Comparison of ENCODE assay signal across 29 cellular contexts in the genomic region with DNA sequence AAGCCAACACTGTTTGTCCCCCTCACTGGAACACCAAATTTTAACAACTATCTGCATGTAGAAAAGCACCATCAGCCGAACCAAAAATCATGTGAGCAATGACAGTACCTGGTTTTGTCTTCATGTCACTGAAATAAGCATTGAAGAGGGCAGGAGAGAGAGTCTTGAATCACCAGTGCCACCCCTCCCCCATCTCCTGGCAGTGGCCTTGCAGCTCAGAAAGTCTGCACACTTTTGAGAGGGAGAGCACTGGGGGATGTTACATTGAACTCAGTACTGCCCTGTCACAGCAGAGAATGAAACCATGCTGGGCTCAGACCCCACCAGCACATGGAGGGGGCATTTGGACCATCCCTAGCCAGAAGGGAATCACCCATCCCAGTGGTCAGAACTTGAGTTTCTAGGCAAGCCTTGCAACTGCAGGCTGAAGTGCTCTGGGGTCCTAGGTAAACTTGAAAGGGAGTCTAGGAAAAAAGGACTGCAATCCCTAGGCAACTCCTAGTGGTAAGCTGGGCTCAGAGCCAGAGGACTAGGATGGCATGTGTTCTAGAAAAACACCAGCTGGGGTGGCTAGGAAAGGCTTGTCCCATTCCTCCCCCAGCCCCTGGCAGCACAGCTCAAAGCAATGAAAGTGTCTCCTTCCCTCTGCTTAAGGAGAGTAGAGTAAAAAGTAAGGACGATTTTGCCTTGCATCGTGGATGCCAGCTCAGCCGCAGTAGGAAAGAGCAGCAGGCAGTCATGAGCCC.
DNase-seq lines count a peak whose midpoint lies in the region; TF ChIP-seq lines count a peak whose summit lies in the region.
"Had no signal": no experiment of that assay in that cellular context is flagged by ENCODE, and none has a peak within 500 bp of the region (broad histone marks: within the 10 kb centered on the region; RNA-seq: fewer than 3 reads in every experiment).

No MANE protein-coding gene starts in this region.

- peak; percentile 27 for DNase-seq in DMS79 treated with DMSO at 0.1 percent for 48 hours (lab: John Stamatoyannopoulos, UW)
- no peak for DNase-seq in DMS79 (lab: John Stamatoyannopoulos, UW)
- peak; percentile 93 for DNase-seq in NCI-H2171 treated with DMSO at 0.1 percent for 48 hours (lab: John Stamatoyannopoulos, UW)
- DNase-seq in chondrocyte (ENCODE audit: low spot score), result peak; percentile 22
- peak; percentile 13 for DNase-seq in occipital lobe (lab: John Stamatoyannopoulos, UW)
- no peak for DNase-seq in NCI-H2081 (lab: John Stamatoyannopoulos, UW)
- DNase-seq in glutamatergic neuron, result no peak
- DNase-seq in iPS-NIHi11 (ENCODE audit: low spot score), result no peak
- DNase-seq: activated CD4-positive, alpha-beta T cell treated with anti-CD3 and anti-CD28 coated beads for 4 hours; activated CD8-positive, alpha-beta T cell treated with anti-CD3 and anti-CD28 coated beads, Interleukin-2, amount 10 ng/mL, durations not matched to agents 7 days and 5 days; activated naive CD4-positive, alpha-beta T cell treated with anti-CD3 and anti-CD28 coated beads for 36 hours; body of pancreas; Caco-2; cerebellar nuclear complex; foreskin melanocyte; KG1; lower lobe of right lung; NCI-H1417; NCI-H2107; NCI-H510A treated with DMSO at 0.1 percent for 48 hours; pancreas; retina; SIG-M5; stimulated activated naive CD4-positive, alpha-beta T cell treated with Interleukin-2 at 50 U/mL for 16 hours; SW 1271; T1000; testis; WERI-Rb-1 had no signal

- H3K36me3 Mint-ChIP-seq in chondrocyte (ENCODE audit: low read depth) (peaks cover 1% of the 10 kb centered on the region), glutamatergic neuron (ENCODE audit: unreplicated experiment) (peaks cover 15% of the 10 kb centered on the region)
- H3K36me3 Mint-ChIP-seq: natural killer cell treated with Interleukin-12 subunit alpha and Interleukin-12 subunit beta and Interleukin-15 and Interleukin-18, amount 100 ng/mL, for 72 hours had no signal

- peaks cover 6% of the 10 kb centered on the region for H3K27me3 Mint-ChIP-seq in chondrocyte (ENCODE audit: low read depth)
- no peaks in the 10 kb centered on the region for H3K27me3 Mint-ChIP-seq in glutamatergic neuron (ENCODE audit: unreplicated experiment)

- TF ChIP-seq CTCF in chondrocyte (IDR thresholded peaks at IDR 0.05) (no peak), glutamatergic neuron (IDR thresholded peaks at IDR 0.05; ENCODE audit: partially characterized antibody, unreplicated experiment) (no peak)

- H3K4me3 Mint-ChIP-seq in chondrocyte (ENCODE audit: unreplicated experiment) (no peak overlapping the region), glutamatergic neuron (ENCODE audit: unreplicated experiment) (no peak overlapping the region)
- H3K4me3 Mint-ChIP-seq: activated CD8-positive, alpha-beta T cell treated with anti-CD3 and anti-CD28 coated beads, Interleukin-2, amount 10 ng/mL, durations not matched to agents 7 days and 5 days; activated naive CD4-positive, alpha-beta T cell treated with anti-CD3 and anti-CD28 coated beads for 36 hours; natural killer cell treated with Interleukin-12 subunit alpha and Interleukin-12 subunit beta and Interleukin-15 and Interleukin-18, amount 100 ng/mL, for 72 hours had no signal

- H3K4me1 Mint-ChIP-seq in chondrocyte (ENCODE audit: low read depth), result no peaks in the 10 kb centered on the region
- H3K4me1 Mint-ChIP-seq in glutamatergic neuron (ENCODE audit: low read depth, unreplicated experiment), result peaks cover 3% of the 10 kb centered on the region

- H3K9me3 Mint-ChIP-seq in chondrocyte (ENCODE audit: low read depth) (peaks cover 5% of the 10 kb centered on the region), glutamatergic neuron (ENCODE audit: unreplicated experiment) (peaks cover 2% of the 10 kb centered on the region)
- H3K9me3 Mint-ChIP-seq: natural killer cell treated with Interleukin-12 subunit alpha and Interleukin-12 subunit beta and Interleukin-15 and Interleukin-18, amount 100 ng/mL, for 72 hours had no signal

- H3K27ac Mint-ChIP-seq in chondrocyte (ENCODE audit: unreplicated experiment) (no peak overlapping the region), glutamatergic neuron (ENCODE audit: unreplicated experiment) (no peak overlapping the region)
- H3K27ac Mint-ChIP-seq: activated CD8-positive, alpha-beta T cell treated with anti-CD3 and anti-CD28 coated beads, Interleukin-2, amount 10 ng/mL, durations not matched to agents 7 days and 5 days; activated naive CD4-positive, alpha-beta T cell treated with anti-CD3 and anti-CD28 coated beads for 36 hours; natural killer cell treated with Interleukin-12 subunit alpha and Interleukin-12 subunit beta and Interleukin-15 and Interleukin-18, amount 100 ng/mL, for 72 hours had no signal

Comparison
In these comparisons a context has a peak if more than half of its experiments do, and no peak if none do; other contexts are left out.
1. DNase-seq: peak in DMS79 treated with DMSO at 0.1 percent for 48 hours (single experiment), NCI-H2171 treated with DMSO at 0.1 percent for 48 hours (single experiment), chondrocyte (single experiment) and occipital lobe (single experiment); none in DMS79 (single experiment), NCI-H2081 (0 of 2), glutamatergic neuron (single experiment) and iPS-NIHi11 (single experiment).